Comparison of ENCODE assay signal across 17 cellular contexts in genomic region chr2:82139979-82140611, GRCh38.
A peak's percentile ranks its signal among the peaks of the same experiment; 100 is the strongest.
DNase-seq lines count a peak whose midpoint lies in the region; ATAC-seq and TF ChIP-seq lines count a peak whose summit lies in the region.
"Had no signal": no experiment of that assay in that cellular context is flagged by ENCODE, and none has a peak within 500 bp of the region (broad histone marks: within the 10 kb centered on the region; RNA-seq: fewer than 3 reads in every experiment).

No MANE protein-coding gene starts in this region.

- intact Hi-C loops in colonic mucosa (cut with DNase I) (no loop called here), mucosa of descending colon (cut with DNase I, micrococcal nuclease) (no loop called here)

- H3K4me3 ChIP-seq in colonic mucosa (no peak overlapping the region), mucosa of descending colon (no peak overlapping the region)

- no peaks in the 10 kb centered on the region for H3K27me3 ChIP-seq in colonic mucosa

- H3K9me3 ChIP-seq in colonic mucosa (no peaks in the 10 kb centered on the region), mucosa of descending colon (no peaks in the 10 kb centered on the region)

- TF ChIP-seq CTCF in 22Rv1 (IDR thresholded peaks at IDR 0.05) (no peak), colonic mucosa (IDR thresholded peaks at IDR 0.05) (no peak), mucosa of descending colon (IDR thresholded peaks at IDR 0.05) (no peak)

- no peaks in the 10 kb centered on the region for H3K36me3 ChIP-seq in colonic mucosa
- H3K36me3 ChIP-seq in mucosa of descending colon (ENCODE audit: low read depth) = no peaks in the 10 kb centered on the region

- ATAC-seq in mucosa of descending colon = peak; percentile 96
- ATAC-seq: Right ventricle myocardium inferior had no signal

- no peaks in the 10 kb centered on the region for H3K4me1 ChIP-seq in colonic mucosa
- H3K4me1 ChIP-seq in mucosa of descending colon (ENCODE audit: low read depth) = peaks cover 9% of the 10 kb centered on the region

- peak overlapping the region; percentile 57 for H3K27ac ChIP-seq in 22Rv1
- H3K27ac ChIP-seq in colonic mucosa = peak overlapping the region; percentile 64
- H3K27ac ChIP-seq: HL-60 had no signal

- H3K9ac ChIP-seq in colonic mucosa (ENCODE audit: low read depth in 2 of 2, low read length in 2 of 2) = no peak overlapping the region

- DNase-seq in LHCN-M2 (ENCODE audit: low read depth) (peak; percentile 11), colonic mucosa (peak; percentile 48), mucosa of descending colon (peak in 1 of 3 donors; percentile 56), NCI-H2171 treated with DMSO at 0.1 percent for 48 hours (lab: John Stamatoyannopoulos, UW) (no peak), UCSD-AML1 (lab: John Stamatoyannopoulos, UW; ENCODE audit: unreplicated experiment) (no peak), OCI-M2 (lab: John Stamatoyannopoulos, UW; ENCODE audit: unreplicated experiment) (no peak), NCI-H1694 (lab: John Stamatoyannopoulos, UW) (no peak)
- DNase-seq: activated CD4-positive, alpha-beta memory T cell treated with anti-CD3 and anti-CD28 coated beads, Interleukin-2, amount 10 ng/mL, durations not matched to agents 7 days and 5 days; activated naive CD4-positive, alpha-beta T cell treated with anti-CD3 and anti-CD28 coated beads, Interleukin-2, amount 50 U/mL, for 16 hours; C1 segment of cervical spinal cord; NCI-H1694 treated with DMSO at 0.1 percent for 48 hours; NCI-H446; nephron progenitor cell; stimulated activated CD4-positive, alpha-beta T cell treated with anti-CD3 and anti-CD28 coated beads, Interleukin-12 subunit alpha, Interleukin-12 subunit beta, amount 100 ng/mL, for 4 hours had no signal

Comparison
In these comparisons a context has a peak if more than half of its experiments do, and no peak if none do; other contexts are left out.
1. DNase-seq: peak in LHCN-M2 (single experiment) and colonic mucosa (single experiment); none in NCI-H2171 treated with DMSO at 0.1 percent for 48 hours (single experiment), UCSD-AML1 (single experiment), OCI-M2 (single experiment) and NCI-H1694 (single experiment).